8 cellular contexts compared by ENCODE assay signal in genomic region chr14:23769221-23769730, GRCh38.
DNase-seq lines count a peak whose midpoint lies in the region; ATAC-seq, FAIRE-seq and TF ChIP-seq lines count a peak whose summit lies in the region.
"Not testable (repeated sequence)": the region's sequence is repeated elsewhere in the genome, so short reads cannot be mapped to it uniquely, and the experiment has no call there.

No MANE protein-coding gene starts in this region.

- WGBS in A549 (ENCODE audit: missing lambda C conversion rate), result 30% methylated on average over 9 of the region's 9 CpGs
- WGBS in K562 (ENCODE audit: insufficient coverage, low coverage, missing lambda C conversion rate), result 3% methylated on average over 9 of the region's 9 CpGs
- 44% methylated on average over 9 of the region's 9 CpGs for WGBS in HepG2 (ENCODE audit: low lambda C conversion rate)

- H3K9ac ChIP-seq in K562 (ENCODE audit: insufficient read depth in 1 of 2, low read depth in 2 of 2, low read length in 2 of 2); HepG2 (ENCODE audit: insufficient read depth, low read depth, low read length): not testable (repeated sequence)

- H3K36me3 ChIP-seq in K562 (ENCODE audit: control insufficient read depth, insufficient read depth, low read length); HepG2 (replicated peaks in 1 of 2; ENCODE audit: control insufficient read depth in 1 of 2, insufficient read depth in 2 of 2, low read length in 2 of 2): not testable (repeated sequence)

- ATAC-seq in A549 (peak; percentile 68 to 80; a peak in 3 of 6 replicates), K562 (peak; percentile 70), HepG2 (peak; percentile 94)

- POLR2A ChIA-PET in A549 (lab: Yijun Ruan, JAX), result interaction anchor here (0.6 kb wide), 1 partner anchor 14 kb away, joined by 4 read pairs; no protein-coding TSS in a partner anchor
- POLR2A ChIA-PET in K562 (lab: Yijun Ruan, JAX), result interaction anchor here (0.6 to 0.8 kb wide), 2 partner anchors 13 to 377 kb away, joined by 3 read pairs; no protein-coding TSS in a partner anchor
- POLR2A ChIA-PET in HepG2 (lab: Yijun Ruan, JAX), result not testable (repeated sequence)

- H3K9me3 ChIP-seq in A549; K562 (replicated peaks; ENCODE audit: control insufficient read depth, insufficient read depth, low read depth, low read length); HepG2 (ENCODE audit: low read length): not testable (repeated sequence)

- not testable (repeated sequence) for TF ChIP-seq EP300 in A549 (IDR thresholded peaks at IDR 0.05); K562 (IDR thresholded peaks at IDR 0.05; ENCODE audit: low read length); HepG2 (IDR thresholded peaks at IDR 0.05; ENCODE audit: low read depth in 2 of 2, low read length in 2 of 2); HepG2 (CRISPR knock-in tag; IDR thresholded peaks at IDR 0.05; ENCODE audit: borderline replicate concordance)

- not testable (repeated sequence) for FAIRE-seq in A549 (lab: Jason Lieb, UNC); K562 (lab: Jason Lieb, UNC); HepG2 (lab: Jason Lieb, UNC)
- peak; percentile 84 for FAIRE-seq in urothelium cell line (lab: Jason Lieb, UNC)

- not testable (repeated sequence) for TF ChIP-seq POLR2A in A549 (IDR thresholded peaks at IDR 0.05; ENCODE audit: low read length); K562 (conservative IDR thresholded peaks at IDR 0.05); HepG2 (IDR thresholded peaks at IDR 0.05; ENCODE audit: insufficient read depth in 1 of 2, low read depth in 2 of 2, low read length in 2 of 2)

- not testable (repeated sequence) for H4K20me1 ChIP-seq in K562 (replicated peaks; ENCODE audit: control insufficient read depth, insufficient read depth, low read length); HepG2 (ENCODE audit: insufficient read depth, low read length)

- intact Hi-C loops in K562 (cut with micrococcal nuclease), result not testable (repeated sequence)
- intact Hi-C loops in HepG2 (cut with micrococcal nuclease; ENCODE audit: unreplicated experiment), result loop anchor here (1.0 kb wide), 1 partner anchor 141 kb away; no protein-coding TSS in a partner anchor

- in situ Hi-C loops in SK-MEL-5 (cut with HindIII; ENCODE audit: low pct_unique_long_range_greater_than_20kb, low sequenced_read_pairs); K562 (cut with MboI); HepG2 (cut with HindIII; ENCODE audit: extremely low pct_ligation_motif_present, low pct_unique_long_range_greater_than_20kb): not testable (repeated sequence)

- not testable (repeated sequence) for H3K27me3 ChIP-seq in K562 (ENCODE audit: control insufficient read depth in 2 of 2, insufficient read depth in 2 of 2, low read length in 2 of 2); HepG2 (ENCODE audit: control insufficient read depth in 1 of 2, insufficient read depth in 2 of 2, low read length in 2 of 2)

- H3K79me2 ChIP-seq in K562 (ENCODE audit: control insufficient read depth, insufficient read depth, low read length); HepG2 (ENCODE audit: insufficient read depth, low read length): not testable (repeated sequence)

- not testable (repeated sequence) for H3K27ac ChIP-seq in A549; K562 (ENCODE audit: extremely low read depth, low read depth, low read length); HepG2 (ENCODE audit: extremely low read length, insufficient read depth, low read length)

- BruUV-seq in K562 (replicated peaks; lab: Mats Ljungman, UMichigan); HepG2 (replicated peaks; lab: Mats Ljungman, UMichigan): not testable (repeated sequence)

- not testable (repeated sequence) for H3K9me1 ChIP-seq in K562 (ENCODE audit: control insufficient read depth, insufficient read depth, low read length)

- peak in 1 of 2 experiments; percentile 32 for DNase-seq in A549 (ENCODE audit: low read depth in 1 of 2, low spot score in 1 of 2)
- peak; percentile 5 for DNase-seq in ELR (ENCODE audit: low read depth)
- peak; percentile 13 for DNase-seq in M059J (ENCODE audit: low read depth)
- DNase-seq in NCI-H69 (lab: John Stamatoyannopoulos, UW), result peak; percentile 2
- DNase-seq in SK-MEL-5 (ENCODE audit: low read depth, low spot score), result peak; percentile 42
- peak in 1 of 4 experiments; percentile 2 for DNase-seq in K562 (ENCODE audit: extremely low read depth in 1 of 4, low spot score in 3 of 4)
- peak; percentile 36 for DNase-seq in HepG2 (ENCODE audit: low spot score)
- not testable (repeated sequence) for DNase-seq in urothelium cell line (ENCODE audit: low spot score)

- H3K4me3 ChIP-seq in A549; K562; HepG2 (replicated peaks in 1 of 3; ENCODE audit: insufficient read depth in 1 of 3, low read depth in 2 of 3, low read length in 3 of 3): not testable (repeated sequence)

- not testable (repeated sequence) for H3K4me2 ChIP-seq in A549; K562 (ENCODE audit: insufficient read depth, low read length); HepG2 (ENCODE audit: low read depth, low read length)

- H3K4me1 ChIP-seq in A549; K562 (replicated peaks in 1 of 2; ENCODE audit: control insufficient read depth in 2 of 2, insufficient read depth in 2 of 2, low read length in 2 of 2); HepG2 (ENCODE audit: insufficient read depth, low read length): not testable (repeated sequence)

- not testable (repeated sequence) for H2AFZ ChIP-seq in K562 (ENCODE audit: low read depth, low read length); HepG2 (ENCODE audit: low read length)

- CTCF ChIA-PET in A549 (lab: Yijun Ruan, JAX) (interaction anchor here (2.8 kb wide), 1 partner anchor 141 kb away, joined by 10 read pairs; no protein-coding TSS in a partner anchor), K562 (lab: Yijun Ruan, JAX; ENCODE audit: low intra/inter-chr PET ratio) (interaction anchor here (0.6 to 0.8 kb wide), 2 partner anchors 104 to 181 kb away, joined by 3 to 4 read pairs; no protein-coding TSS in a partner anchor)
- CTCF ChIA-PET in HepG2 (lab: Yijun Ruan, JAX; ENCODE audit: low intra/inter-chr PET ratio, low total read pairs), result not testable (repeated sequence)

- not testable (repeated sequence) for TF ChIP-seq RAD21 in A549 (conservative IDR thresholded peaks at IDR 0.05 in 1 of 2, IDR thresholded peaks at IDR 0.05 in 1 of 2); HepG2 (CRISPR knock-in tag; IDR thresholded peaks at IDR 0.05)
- 0 out of 4 replicates have a peak, but pooled peaks of 1 of the 2 experiments have one; percentile 17 for TF ChIP-seq RAD21 in K562 (CRISPR knock-in tag; conservative IDR thresholded peaks at IDR 0.05 in 1 of 2, IDR thresholded peaks at IDR 0.05 in 1 of 2)

- not testable (repeated sequence) for TF ChIP-seq CTCF in A549 (IDR thresholded peaks at IDR 0.05); K562 (IDR thresholded peaks at IDR 0.05 in 2 of 3, conservative IDR thresholded peaks at IDR 0.05 in 1 of 3; ENCODE audit: insufficient read depth in 2 of 3, low read depth in 1 of 3, low read length in 3 of 3)
- TF ChIP-seq CTCF in HepG2 (CRISPR knock-in tag; IDR thresholded peaks at IDR 0.05), result peak; percentile 44

TF ChIP-seq in K562, 482 proteins besides CTCF, POLR2A, EP300 and RAD21:
- peak; percentile 84 to 86 for TF ChIP-seq NRF1 (conservative IDR thresholded peaks at IDR 0.05 in 1 of 2, IDR thresholded peaks at IDR 0.05 in 1 of 2)

TF ChIP-seq in HepG2, 621 proteins besides CTCF, POLR2A, EP300 and RAD21:
- TF ChIP-seq ATF4 (CRISPR knock-in tag; IDR thresholded peaks at IDR 0.05), result 0 out of 4 replicates have a peak, but pooled peaks of 1 of the 2 experiments have one; percentile 17
- TF ChIP-seq STAG1 (CRISPR knock-in tag; IDR thresholded peaks at IDR 0.05), result peak; percentile 38
- TF ChIP-seq TEAD3 (CRISPR knock-in tag; optimal IDR thresholded peaks at IDR 0.05; ENCODE audit: borderline replicate concordance), result peak; percentile 27
